ENCODE assay signal across 1 cellular context in the genomic region with DNA sequence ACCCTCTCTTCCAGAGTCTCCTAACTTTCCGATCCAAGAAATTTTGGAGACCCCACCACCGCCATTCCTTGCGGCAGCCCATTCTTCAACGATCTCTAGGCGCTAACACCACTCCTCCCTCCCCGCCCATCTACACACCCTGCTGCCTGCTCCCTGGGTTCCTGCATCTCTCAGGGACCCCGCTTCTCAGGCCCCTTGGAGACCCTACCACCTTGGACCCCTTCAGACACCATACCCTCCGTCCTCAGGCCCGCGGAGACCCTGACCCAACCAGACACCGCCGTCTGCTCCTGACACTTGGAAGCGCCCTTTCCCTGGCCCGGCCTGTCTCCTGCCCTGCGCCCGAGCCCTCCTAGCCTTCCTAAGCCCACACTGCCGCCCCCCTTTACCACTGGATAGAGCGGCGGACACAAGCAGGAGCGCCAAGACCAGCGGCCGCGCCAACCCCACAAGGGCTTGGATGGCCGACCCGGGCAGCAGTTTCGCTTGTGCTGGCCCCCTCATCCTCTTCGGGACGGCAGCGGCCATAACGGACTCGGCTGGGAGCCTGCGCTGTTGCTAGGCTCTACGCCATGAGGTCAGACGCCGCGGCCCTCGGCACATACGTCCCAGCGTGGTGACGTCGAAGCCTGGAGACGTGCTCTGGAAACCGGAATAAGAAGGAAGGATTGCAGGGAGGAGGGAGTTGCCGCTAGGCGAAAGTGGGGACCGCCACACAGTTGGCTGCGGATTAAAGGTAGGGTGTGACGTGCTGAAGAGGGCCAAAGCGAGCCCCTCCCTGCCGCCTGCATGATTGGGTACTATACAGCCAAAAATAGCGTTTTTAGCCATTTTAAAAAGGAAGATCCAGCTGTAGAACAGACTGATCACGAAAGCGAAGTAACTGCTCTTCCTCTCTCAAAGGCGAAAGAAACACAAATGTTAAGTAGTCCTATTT.
TF ChIP-seq lines count a peak whose summit lies in the region.

A gene (minus strand): TSS at position 569 of the 937 bp plus-strand sequence. CDS start 41 bp downstream, at position 528.

TF ChIP-seq in liver, 16 proteins besides CTCF, POLR2A, EP300 and RAD21 (continued from another document):
- TF ChIP-seq, protein P1, sequence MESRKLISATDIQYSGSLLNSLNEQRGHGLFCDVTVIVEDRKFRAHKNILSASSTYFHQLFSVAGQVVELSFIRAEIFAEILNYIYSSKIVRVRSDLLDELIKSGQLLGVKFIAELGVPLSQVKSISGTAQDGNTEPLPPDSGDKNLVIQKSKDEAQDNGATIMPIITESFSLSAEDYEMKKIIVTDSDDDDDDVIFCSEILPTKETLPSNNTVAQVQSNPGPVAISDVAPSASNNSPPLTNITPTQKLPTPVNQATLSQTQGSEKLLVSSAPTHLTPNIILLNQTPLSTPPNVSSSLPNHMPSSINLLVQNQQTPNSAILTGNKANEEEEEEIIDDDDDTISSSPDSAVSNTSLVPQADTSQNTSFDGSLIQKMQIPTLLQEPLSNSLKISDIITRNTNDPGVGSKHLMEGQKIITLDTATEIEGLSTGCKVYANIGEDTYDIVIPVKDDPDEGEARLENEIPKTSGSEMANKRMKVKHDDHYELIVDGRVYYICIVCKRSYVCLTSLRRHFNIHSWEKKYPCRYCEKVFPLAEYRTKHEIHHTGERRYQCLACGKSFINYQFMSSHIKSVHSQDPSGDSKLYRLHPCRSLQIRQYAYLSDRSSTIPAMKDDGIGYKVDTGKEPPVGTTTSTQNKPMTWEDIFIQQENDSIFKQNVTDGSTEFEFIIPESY (IDR thresholded peaks at IDR 0.05): no peak
- no peak for TF ChIP-seq FOXA1 (IDR thresholded peaks at IDR 0.05)
- TF ChIP-seq, protein P2, sequence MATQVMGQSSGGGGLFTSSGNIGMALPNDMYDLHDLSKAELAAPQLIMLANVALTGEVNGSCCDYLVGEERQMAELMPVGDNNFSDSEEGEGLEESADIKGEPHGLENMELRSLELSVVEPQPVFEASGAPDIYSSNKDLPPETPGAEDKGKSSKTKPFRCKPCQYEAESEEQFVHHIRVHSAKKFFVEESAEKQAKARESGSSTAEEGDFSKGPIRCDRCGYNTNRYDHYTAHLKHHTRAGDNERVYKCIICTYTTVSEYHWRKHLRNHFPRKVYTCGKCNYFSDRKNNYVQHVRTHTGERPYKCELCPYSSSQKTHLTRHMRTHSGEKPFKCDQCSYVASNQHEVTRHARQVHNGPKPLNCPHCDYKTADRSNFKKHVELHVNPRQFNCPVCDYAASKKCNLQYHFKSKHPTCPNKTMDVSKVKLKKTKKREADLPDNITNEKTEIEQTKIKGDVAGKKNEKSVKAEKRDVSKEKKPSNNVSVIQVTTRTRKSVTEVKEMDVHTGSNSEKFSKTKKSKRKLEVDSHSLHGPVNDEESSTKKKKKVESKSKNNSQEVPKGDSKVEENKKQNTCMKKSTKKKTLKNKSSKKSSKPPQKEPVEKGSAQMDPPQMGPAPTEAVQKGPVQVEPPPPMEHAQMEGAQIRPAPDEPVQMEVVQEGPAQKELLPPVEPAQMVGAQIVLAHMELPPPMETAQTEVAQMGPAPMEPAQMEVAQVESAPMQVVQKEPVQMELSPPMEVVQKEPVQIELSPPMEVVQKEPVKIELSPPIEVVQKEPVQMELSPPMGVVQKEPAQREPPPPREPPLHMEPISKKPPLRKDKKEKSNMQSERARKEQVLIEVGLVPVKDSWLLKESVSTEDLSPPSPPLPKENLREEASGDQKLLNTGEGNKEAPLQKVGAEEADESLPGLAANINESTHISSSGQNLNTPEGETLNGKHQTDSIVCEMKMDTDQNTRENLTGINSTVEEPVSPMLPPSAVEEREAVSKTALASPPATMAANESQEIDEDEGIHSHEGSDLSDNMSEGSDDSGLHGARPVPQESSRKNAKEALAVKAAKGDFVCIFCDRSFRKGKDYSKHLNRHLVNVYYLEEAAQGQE (IDR thresholded peaks at IDR 0.05): peak; percentile 29
- TF ChIP-seq FOXA2 (IDR thresholded peaks at IDR 0.05): no peak
- no peak for TF ChIP-seq NR2F2 (IDR thresholded peaks at IDR 0.05)
- TF ChIP-seq EGR1 (IDR thresholded peaks at IDR 0.05; ENCODE audit: low read depth in 2 of 2): no peak
